8 cellular contexts compared by ENCODE assay signal in the genomic region with DNA sequence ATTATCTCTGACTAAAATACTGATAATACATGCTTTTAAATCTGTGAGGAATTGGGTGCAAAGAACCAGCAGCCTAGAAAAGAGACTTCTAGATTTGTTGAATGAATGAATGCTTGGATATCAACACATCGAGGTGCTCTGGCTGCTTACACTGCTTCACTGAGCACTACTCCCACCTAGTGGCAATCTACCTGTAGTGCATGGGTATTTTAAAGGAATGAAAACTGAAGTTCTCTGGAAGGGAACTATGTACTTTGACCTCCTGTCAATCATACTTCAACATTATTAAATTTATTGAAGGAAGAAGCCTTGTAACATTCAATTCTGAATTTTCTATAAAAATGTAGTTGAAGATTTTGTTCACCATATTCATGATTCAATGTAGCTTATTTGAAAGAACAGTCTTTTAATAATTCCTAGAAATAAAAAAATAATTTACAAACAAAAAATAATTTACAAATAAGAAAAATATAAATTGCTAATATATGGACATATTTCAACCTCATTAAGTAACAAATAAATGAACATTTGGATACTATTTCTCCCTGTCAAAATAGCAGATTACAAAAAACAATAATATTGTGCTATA.
DNase-seq lines count a peak whose midpoint lies in the region; ATAC-seq and TF ChIP-seq lines count a peak whose summit lies in the region.

No MANE protein-coding gene starts in this region.

- no peak overlapping the region for H3K9ac ChIP-seq in GM23248

- H3K36me3 ChIP-seq in GM23248 (ENCODE audit: low read depth) (no peaks in the 10 kb centered on the region), RWPE2 (ENCODE audit: low read depth) (no peaks in the 10 kb centered on the region), ascending aorta (no peaks in the 10 kb centered on the region)

- H3K9me3 ChIP-seq in GM23248 (ENCODE audit: low read depth) (no peaks in the 10 kb centered on the region), RWPE2 (ENCODE audit: severe bottlenecking) (no peaks in the 10 kb centered on the region), ascending aorta (no peaks in the 10 kb centered on the region)

- WGBS in GM23248 (ENCODE audit: low coverage in 1 of 2, low lambda C conversion rate in 2 of 2, missing lambda C conversion rate in 2 of 2), 2 experiments: 0 to 4% methylated on average over 1 of the region's 1 CpG

- H3F3A ChIP-seq in GM23248 (ENCODE audit: insufficient read depth): no peaks in the 10 kb centered on the region

- H3K27ac ChIP-seq in GM23248 (no peak overlapping the region), RWPE2 (ENCODE audit: poor library complexity, severe bottlenecking) (no peak overlapping the region), ascending aorta (no peak overlapping the region)

- H3K27me3 ChIP-seq in GM23248 (replicated peaks; ENCODE audit: insufficient read depth): no peaks in the 10 kb centered on the region
- H3K27me3 ChIP-seq in RWPE2 (ENCODE audit: insufficient read depth, poor library complexity, severe bottlenecking): no peaks in the 10 kb centered on the region
- H3K27me3 ChIP-seq in ascending aorta: no peaks in the 10 kb centered on the region

- 0 out of 3 replicates have a peak, but pooled peaks have one; percentile 36 for ATAC-seq in RWPE2 (ENCODE audit: low read depth)

- in situ Hi-C loops in GM23248 (cut with MboI) (loop anchor here (10.0 kb wide), 2 partner anchors 209 to 329 kb away; no protein-coding TSS in a partner anchor), KBM-7 (cut with MboI; ENCODE audit: low pct_unique_long_range_greater_than_20kb, low sequenced_read_pairs) (no loop called here)

- H4K20me1 ChIP-seq in GM23248 (ENCODE audit: insufficient read depth): no peaks in the 10 kb centered on the region

- no peak overlapping the region for H3K4me3 ChIP-seq in GM23248
- H3K4me3 ChIP-seq in RWPE2 (ENCODE audit: severe bottlenecking): no peak overlapping the region
- no peak overlapping the region for H3K4me3 ChIP-seq in ascending aorta

- H3K79me2 ChIP-seq in GM23248 (ENCODE audit: insufficient read depth): no peaks in the 10 kb centered on the region

- TF ChIP-seq CTCF in RWPE2 (IDR thresholded peaks at IDR 0.05; ENCODE audit: poor library complexity, severe bottlenecking) (peak; percentile 96), ascending aorta (IDR thresholded peaks at IDR 0.05) (peak; percentile 59 to 71 (median 61))

- H3K4me2 ChIP-seq in GM23248 (ENCODE audit: unreplicated experiment): no peak overlapping the region

- DNase-seq in activated CD4-positive, alpha-beta T cell treated with anti-CD3 and anti-CD28 coated beads for 24 hours (ENCODE audit: low read depth in 2 of 2): peak; percentile 4 to 38
- no peak for DNase-seq in activated CD4-positive, alpha-beta T cell treated with anti-CD3 and anti-CD28 coated beads for 1 hour
- DNase-seq in GM23248 (peak; percentile 69), KBM-7 (peak; percentile 82), RWPE2 (ENCODE audit: low spot score) (no peak), ascending aorta (ENCODE audit: low spot score in 2 of 2) (no peak), hepatic stellate cell (ENCODE audit: low spot score) (peak; percentile 14), smooth muscle cell of the brain vasculature (ENCODE audit: low read depth, low spot score) (peak; percentile 24)

- no peaks in the 10 kb centered on the region for H3K9me2 ChIP-seq in GM23248 (ENCODE audit: insufficient read depth)

- intact Hi-C loops in ascending aorta (cut with DNase I): loop anchor here (1.0 to 10.0 kb wide), 2 partner anchors 179 to 208 kb away; no protein-coding TSS in a partner anchor

- H3K4me1 ChIP-seq in GM23248 (ENCODE audit: insufficient read depth) (no peaks in the 10 kb centered on the region), RWPE2 (ENCODE audit: insufficient read depth, poor library complexity, severe bottlenecking) (no peaks in the 10 kb centered on the region), ascending aorta (no peaks in the 10 kb centered on the region)

- H2AFZ ChIP-seq in GM23248: no peak overlapping the region

Comparison
In these comparisons a context has a peak if more than half of its experiments do, and no peak if none do; other contexts are left out.
1. DNase-seq: peak in activated CD4-positive, alpha-beta T cell treated with anti-CD3 and anti-CD28 coated beads for 24 hours (2 of 2), GM23248 (single experiment), KBM-7 (single experiment), hepatic stellate cell (single experiment) and smooth muscle cell of the brain vasculature (single experiment); none in activated CD4-positive, alpha-beta T cell treated with anti-CD3 and anti-CD28 coated beads for 1 hour (single experiment), RWPE2 (single experiment) and ascending aorta (0 of 2).